Comparison of ENCODE assay signal across 9 cellular contexts in genomic region chr1:58786184-58786926, GRCh38. TPM values are rescaled to one million over a fixed set of nuclear protein-coding genes. Genes with fewer than 3 reads are reported as not detected.
DNase-seq lines count a peak whose midpoint lies in the region; ATAC-seq, FAIRE-seq and TF ChIP-seq lines count a peak whose summit lies in the region.
"Had no signal": no experiment of that assay in that cellular context is flagged by ENCODE, and none has a peak within 500 bp of the region (broad histone marks: within the 10 kb centered on the region; RNA-seq: fewer than 3 reads in every experiment).

No MANE protein-coding gene starts in this region.

- DNase-seq in astrocyte (ENCODE audit: low read depth) (peak; percentile 51), left lung (no peak), substantia nigra (lab: John Stamatoyannopoulos, UW) (no peak), GM19240 (ENCODE audit: insufficient read length, low spot score) (no peak)
- DNase-seq in NK-92 treated with Interleukin-12 subunit alpha and Interleukin-12 subunit beta, amount 100 ng/mL, for 24 hours (lab: John Stamatoyannopoulos, UW) = no peak
- DNase-seq: stimulated activated naive B cell treated with anti-CD40 and anti-IgM and Interleukin-4, amounts not matched to agents 10 μg/mL and 1 μg/mL and 100 μg/mL, for 72 hours had no signal

- H3K4me1 Mint-ChIP-seq in IgD-negative memory B cell = peaks cover 14 to 37% (median 17%) of the 10 kb centered on the region in 3 donors
- H3K4me1 Mint-ChIP-seq in astrocyte (ENCODE audit: low read depth, unreplicated experiment) = peaks cover 12% of the 10 kb centered on the region

- intact Hi-C loops in left lung (cut with DNase I) = loop anchor here in 1 of 2 donors (10.0 kb wide), 1 partner anchor 118 kb away; no protein-coding TSS in a partner anchor

- peaks cover 7% of the 10 kb centered on the region for H3K36me3 Mint-ChIP-seq in IgD-negative memory B cell
- peaks cover 12% of the 10 kb centered on the region for H3K36me3 Mint-ChIP-seq in astrocyte (ENCODE audit: low read depth, unreplicated experiment)

- FAIRE-seq in astrocyte (lab: Jason Lieb, UNC) = no peak
- FAIRE-seq: frontal cortex had no signal

- H3K27ac ChIP-seq in astrocyte (ENCODE audit: low read depth, low read length) (no peak overlapping the region), left lung (peak overlapping the region; percentile 97 to 99), substantia nigra (ENCODE audit: low read depth, low read length, poor library complexity, severe bottlenecking) (peak overlapping the region; percentile 35)

- H4K20me1 ChIP-seq in astrocyte (ENCODE audit: insufficient read depth, low read length) = peaks cover 24% of the 10 kb centered on the region

- no peak overlapping the region for H3K9ac ChIP-seq in astrocyte (ENCODE audit: low read length)

- H3K4me2 ChIP-seq in astrocyte (ENCODE audit: low read length) = no peak overlapping the region

- no peak overlapping the region for H2AFZ ChIP-seq in astrocyte (ENCODE audit: low read depth, low read length)

- H3K9me3 ChIP-seq in astrocyte (ENCODE audit: insufficient read depth, low read depth, low read length) (no peaks in the 10 kb centered on the region), left lung (no peaks in the 10 kb centered on the region)

- H3K27me3 Mint-ChIP-seq in IgD-negative memory B cell (peaks cover 2% of the 10 kb centered on the region), astrocyte (ENCODE audit: low read depth, unreplicated experiment) (no peaks in the 10 kb centered on the region)
- H3K27me3 Mint-ChIP-seq: stimulated activated naive B cell treated with anti-CD40 and anti-IgM and Interleukin-4, amounts not matched to agents 10 μg/mL and 1 μg/mL and 100 μg/mL, for 72 hours had no signal

- peak overlapping the region; percentile 90 to 100 (median 100) for H3K27ac Mint-ChIP-seq in IgD-negative memory B cell
- peak overlapping the region; percentile 69 for H3K27ac Mint-ChIP-seq in astrocyte (ENCODE audit: unreplicated experiment)

- H3K4me1 ChIP-seq in astrocyte (ENCODE audit: insufficient read depth, low read length) = peaks cover 12% of the 10 kb centered on the region
- peaks cover 3 to 23% of the 10 kb centered on the region in 2 donors for H3K4me1 ChIP-seq in left lung

- H3K9me3 Mint-ChIP-seq in IgD-negative memory B cell (peaks cover 0 to 13% (median 5%) of the 10 kb centered on the region in 3 donors), astrocyte (ENCODE audit: unreplicated experiment) (peaks cover 4% of the 10 kb centered on the region)

- ATAC-seq in left lung (no peak), HG03139 (IDR thresholded peaks at IDR 0.05; ENCODE audit: unreplicated experiment) (no peak)
- ATAC-seq: stimulated activated naive B cell treated with anti-CD40 and anti-IgM and Interleukin-4, amounts not matched to agents 10 μg/mL and 1 μg/mL and 100 μg/mL, for 72 hours had no signal

- H3K4me3 Mint-ChIP-seq in IgD-negative memory B cell = peak overlapping the region; percentile 59 to 100 (median 88)
- H3K4me3 Mint-ChIP-seq in astrocyte (ENCODE audit: unreplicated experiment) = no peak overlapping the region

- H3K27me3 ChIP-seq in astrocyte (ENCODE audit: insufficient read depth, low read length) (no peaks in the 10 kb centered on the region), left lung (peaks cover 0 to 49% of the 10 kb centered on the region in 2 donors)

- H3K36me3 ChIP-seq in astrocyte (ENCODE audit: insufficient read depth, low read length) = peaks cover 3% of the 10 kb centered on the region
- H3K36me3 ChIP-seq in left lung = peaks cover 0 to 10% of the 10 kb centered on the region in 2 donors

- H3K4me3 ChIP-seq in astrocyte (ENCODE audit: insufficient read depth, low read depth, low read length) = no peak overlapping the region
- no peak overlapping the region for H3K4me3 ChIP-seq in left lung

- TF ChIP-seq CTCF in astrocyte (IDR thresholded peaks at IDR 0.05; ENCODE audit: insufficient read depth, low read depth, low read length) = no peak
- TF ChIP-seq CTCF in left lung (IDR thresholded peaks at IDR 0.05) = no peak

- peaks cover 27% of the 10 kb centered on the region for H3K79me2 ChIP-seq in astrocyte (ENCODE audit: insufficient read depth, low read length)

RNA-seq across cellular contexts. Expression of gene JUN, which starts 2.5 kb away (rescaled TPM):
- polyA plus RNA-seq in IgD-negative memory B cell = 217 TPM
- total RNA-seq in astrocyte = 100 and 101 TPM in 2 replicates
- 100 to 1,000 TPM; 102 to 135 TPM for total RNA-seq in left lung
